In genomic region chr16:4515611-4516233, GRCh38 we compare ENCODE assay signal across 9 cellular contexts. TPM values are rescaled to one million over a fixed set of nuclear protein-coding genes. Genes with fewer than 3 reads are reported as not detected.
DNase-seq lines count a peak whose midpoint lies in the region; ATAC-seq and TF ChIP-seq lines count a peak whose summit lies in the region.
"Had no signal": no experiment of that assay in that cellular context is flagged by ENCODE, and none has a peak within 500 bp of the region (broad histone marks: within the 10 kb centered on the region; RNA-seq: fewer than 3 reads in every experiment).

No MANE protein-coding gene starts in this region.

- H3K36me3 Mint-ChIP-seq in activated naive CD8-positive, alpha-beta T cell treated with anti-CD3 and anti-CD28 coated beads for 36 hours, result peaks cover 30% of the 10 kb centered on the region

- H3K4me3 ChIP-seq in psoas muscle, result no peak overlapping the region

- 46 to 61% (median 55%) methylated on average over 5 of the region's 5 CpGs for WGBS in psoas muscle, 3 donors

- peaks cover 30% of the 10 kb centered on the region for H3K4me1 Mint-ChIP-seq in activated naive CD8-positive, alpha-beta T cell treated with anti-CD3 and anti-CD28 coated beads for 36 hours

- DNase-seq in activated naive CD8-positive, alpha-beta T cell treated with anti-CD3 and anti-CD28 coated beads for 36 hours, result no peak
- no peak for DNase-seq in psoas muscle
- no peak for DNase-seq in NCI-H1417 treated with DMSO at 0.1 percent for 48 hours (lab: John Stamatoyannopoulos, UW)
- DNase-seq in amniotic stem cell (lab: John Stamatoyannopoulos, UW), result no peak
- no peak for DNase-seq in cortex of kidney (lab: John Stamatoyannopoulos, UW)
- DNase-seq in middle frontal gyrus (ENCODE audit: extremely low spot score, low spot score), result no peak

- H3K27ac ChIP-seq in psoas muscle, result peak overlapping the region; percentile 33
- H3K27ac ChIP-seq: epithelial cell of prostate had no signal

- H3K36me3 ChIP-seq in psoas muscle (ENCODE audit: insufficient read depth in 1 of 2, low read depth in 1 of 2), result peaks cover 3 to 34% of the 10 kb centered on the region in 2 donors

- intact Hi-C loops in psoas muscle (cut with DNase I), result loop anchor here (2.0 to 10.0 kb wide), 2 partner anchors 33 to 439 kb away; partner anchors contain the start of gene SEC14L5 (in 1 of the 2)

- no peaks in the 10 kb centered on the region for H3K9me3 Mint-ChIP-seq in activated naive CD8-positive, alpha-beta T cell treated with anti-CD3 and anti-CD28 coated beads for 36 hours

- H3K27ac Mint-ChIP-seq in activated naive CD8-positive, alpha-beta T cell treated with anti-CD3 and anti-CD28 coated beads for 36 hours, result peak overlapping the region; percentile 91

- no peaks in the 10 kb centered on the region for H3K27me3 Mint-ChIP-seq in activated naive CD8-positive, alpha-beta T cell treated with anti-CD3 and anti-CD28 coated beads for 36 hours

- peaks cover 4% of the 10 kb centered on the region for H3K4me1 ChIP-seq in psoas muscle

- ATAC-seq in GM18517 (IDR thresholded peaks at IDR 0.05; ENCODE audit: unreplicated experiment) (peak; percentile 40), HG03442 (IDR thresholded peaks at IDR 0.05; ENCODE audit: unreplicated experiment) (peak; percentile 50), psoas muscle (no peak)

- TF ChIP-seq CTCF in psoas muscle (IDR thresholded peaks at IDR 0.05), result no peak

- no peaks in the 10 kb centered on the region for H3K9me3 ChIP-seq in psoas muscle

- H3K4me3 Mint-ChIP-seq in activated naive CD8-positive, alpha-beta T cell treated with anti-CD3 and anti-CD28 coated beads for 36 hours, result peak overlapping the region; percentile 55

- no peaks in the 10 kb centered on the region for H3K27me3 ChIP-seq in psoas muscle (ENCODE audit: insufficient read depth in 3 of 3, low read length in 2 of 3)

RNA-seq across cellular contexts. Expression of gene CDIP1, which starts 22.9 kb away (rescaled TPM):
- 10 to 100 TPM; 33.0 to 33.3 TPM for total RNA-seq in activated naive CD8-positive, alpha-beta T cell treated with anti-CD3 and anti-CD28 coated beads for 36 hours
- 10 to 100 TPM; 29.1 to 51.8 (median 34.9) TPM for total RNA-seq in psoas muscle
- 10 to 100 TPM; 18.7 to 33.6 (median 22.3) TPM for polyA plus RNA-seq in psoas muscle

RNA-seq across cellular contexts. Expression of gene HMOX2, which starts 39.5 kb away (rescaled TPM):
- 10 to 100 TPM; 84.4 to 88.4 TPM for total RNA-seq in activated naive CD8-positive, alpha-beta T cell treated with anti-CD3 and anti-CD28 coated beads for 36 hours
- 10 to 100 TPM; 20.8 to 26.6 (median 22.6) TPM for total RNA-seq in psoas muscle
- polyA plus RNA-seq in psoas muscle, result 10 to 100 TPM; 22.2 to 49.0 (median 23.8) TPM

RNA-seq across cellular contexts. Expression of gene C16orf96, which starts 40.4 kb away (rescaled TPM):
- under 1 TPM; 0.08 to 0.20 TPM for total RNA-seq in activated naive CD8-positive, alpha-beta T cell treated with anti-CD3 and anti-CD28 coated beads for 36 hours
- total RNA-seq in psoas muscle, result under 1 TPM in 3 of 4 donors, not detected in 1; 0.04 to 0.32 (median 0.07) TPM
- under 1 TPM in 1 of 3 donors, not detected in 2; 0.05 TPM for polyA plus RNA-seq in psoas muscle

RNA-seq across cellular contexts. Expression of gene NMRAL1, which starts 41.3 kb away (rescaled TPM):
- total RNA-seq in activated naive CD8-positive, alpha-beta T cell treated with anti-CD3 and anti-CD28 coated beads for 36 hours, result 10 to 100 TPM; 62.5 to 64.4 TPM
- 1 to 10 TPM; 2.5 to 5.5 (median 3.9) TPM for total RNA-seq in psoas muscle
- polyA plus RNA-seq in psoas muscle, result 1 to 10 TPM; 4.0 to 5.1 (median 4.2) TPM

Comparison
In these comparisons a context has a peak if more than half of its experiments do, and no peak if none do; other contexts are left out.
1. ATAC-seq: peak in GM18517 (single experiment) and HG03442 (single experiment); none in psoas muscle (0 of 4).